1 cellular context compared by ENCODE assay signal in genomic region chr9:105656131-105656921, GRCh38.
TF ChIP-seq lines count a peak whose summit lies in the region.

No MANE protein-coding gene starts in this region.

TF ChIP-seq in K562, 482 proteins besides CTCF, POLR2A, EP300 and RAD21 (continued from another document and continues in another):
- peak; percentile 48; the same call in 1 of the 2 replicates for TF ChIP-seq TFAP4 (CRISPR knock-in tag; IDR thresholded peaks at IDR 0.05; ENCODE audit: borderline replicate concordance)
- peak; percentile 50; the same call in 1 of the 2 replicates for TF ChIP-seq CTBP1 (IDR thresholded peaks at IDR 0.05; ENCODE audit: borderline replicate concordance)
- TF ChIP-seq CREB1 (IDR thresholded peaks at IDR 0.05): no peak
- TF ChIP-seq CREB1 (CRISPR knock-in tag; IDR thresholded peaks at IDR 0.05): peak; percentile 66
- no peak for TF ChIP-seq SMARCA5 (IDR thresholded peaks at IDR 0.05)
- TF ChIP-seq ZBTB7A (IDR thresholded peaks at IDR 0.05; ENCODE audit: borderline replicate concordance, control insufficient read depth, low read depth, low read length): peak; percentile 86
- peak; percentile 95 for TF ChIP-seq ZNF511 (CRISPR knock-in tag; IDR thresholded peaks at IDR 0.05)
- 0 out of 2 replicates have a peak, but pooled peaks have one; percentile 31 for TF ChIP-seq ZNF24 (IDR thresholded peaks at IDR 0.05)
- peak; percentile 94 for TF ChIP-seq ZFX (CRISPR knock-in tag; IDR thresholded peaks at IDR 0.05)
- TF ChIP-seq PHF20 (IDR thresholded peaks at IDR 0.05; ENCODE audit: partially characterized antibody): peak; percentile 35
- TF ChIP-seq ZNF77 (CRISPR knock-in tag; IDR thresholded peaks at IDR 0.05): no peak
- TF ChIP-seq GATAD2B (IDR thresholded peaks at IDR 0.05; ENCODE audit: borderline replicate concordance): peak; percentile 67
- no peak for TF ChIP-seq MCM7 (IDR thresholded peaks at IDR 0.05)
- TF ChIP-seq RBFOX2 (IDR thresholded peaks at IDR 0.05; ENCODE audit: low read depth, low read length): peak; percentile 85
- TF ChIP-seq NR1H2 (CRISPR knock-in tag; IDR thresholded peaks at IDR 0.05): 0 out of 2 replicates have a peak, but pooled peaks have one; percentile 32
- TF ChIP-seq STAT6 (CRISPR knock-in tag; IDR thresholded peaks at IDR 0.05): 0 out of 2 replicates have a peak, but pooled peaks have one; percentile 55
- no peak for TF ChIP-seq ZNF134 (CRISPR knock-in tag; conservative IDR thresholded peaks at IDR 0.05)
- TF ChIP-seq KLF13 (tag; IDR thresholded peaks at IDR 0.05; ENCODE audit: borderline replicate concordance, low read depth): 0 out of 2 replicates have a peak, but pooled peaks have one; percentile 18
- no peak for TF ChIP-seq ATF1 (CRISPR knock-in tag; IDR thresholded peaks at IDR 0.05)
- TF ChIP-seq ATF1 (tag; IDR thresholded peaks at IDR 0.05): peak; percentile 64
- TF ChIP-seq CCNT2 (IDR thresholded peaks at IDR 0.05; ENCODE audit: borderline replicate concordance, extremely low read depth, insufficient read length, low read depth, low read length): peak; percentile 52
- peak in 1 of 2 experiments; percentile 64; a peak in 1 of 4 replicates for TF ChIP-seq FOXA3 (CRISPR knock-in tag; conservative IDR thresholded peaks at IDR 0.05 in 1 of 2, IDR thresholded peaks at IDR 0.05 in 1 of 2)
- peak; percentile 51; the same call in 1 of the 2 replicates for TF ChIP-seq CGGBP1 (CRISPR knock-in tag; IDR thresholded peaks at IDR 0.05)
- peak; percentile 54 for TF ChIP-seq SMAD4 (CRISPR knock-in tag; conservative IDR thresholded peaks at IDR 0.05)
- peak; percentile 59; the same call in 1 of the 2 replicates for TF ChIP-seq GABPB1 (CRISPR knock-in tag; IDR thresholded peaks at IDR 0.05)
- peak; percentile 83 for TF ChIP-seq HNRNPLL (IDR thresholded peaks at IDR 0.05; ENCODE audit: low read depth, low read length, poor library complexity, severe bottlenecking)
- TF ChIP-seq RBM14 (IDR thresholded peaks at IDR 0.05; ENCODE audit: borderline replicate concordance, insufficient read depth, low read depth, low read length): 0 out of 2 replicates have a peak, but pooled peaks have one; percentile 54
- TF ChIP-seq THRAP3 (IDR thresholded peaks at IDR 0.05; ENCODE audit: borderline replicate concordance): no peak
- TF ChIP-seq ZSCAN32 (CRISPR knock-in tag; IDR thresholded peaks at IDR 0.05): no peak
- no peak for TF ChIP-seq ESRRB (CRISPR knock-in tag; IDR thresholded peaks at IDR 0.05; ENCODE audit: borderline replicate concordance)
- TF ChIP-seq E2F6 (IDR thresholded peaks at IDR 0.05; ENCODE audit: borderline replicate concordance in 1 of 2, extremely low read depth in 1 of 2, insufficient read depth in 1 of 2, insufficient read length in 1 of 2, low read depth in 1 of 2, low read length in 1 of 2, poor library complexity in 1 of 2, severe bottlenecking in 1 of 2): peak; percentile 95 to 99
- TF ChIP-seq CEBPB (tag; IDR thresholded peaks at IDR 0.05): no peak
- 0 out of 2 replicates have a peak, but pooled peaks have one; percentile 58 for TF ChIP-seq FOXP4 (CRISPR knock-in tag; IDR thresholded peaks at IDR 0.05; ENCODE audit: borderline replicate concordance)
- TF ChIP-seq ZNF75A (CRISPR knock-in tag; IDR thresholded peaks at IDR 0.05): no peak
- peak; percentile 42; the same call in 1 of the 2 replicates for TF ChIP-seq KDM2B (CRISPR knock-in tag; IDR thresholded peaks at IDR 0.05)
- no peak for TF ChIP-seq NR4A1 (CRISPR knock-in tag; IDR thresholded peaks at IDR 0.05)
- 0 out of 2 replicates have a peak, but pooled peaks have one; percentile 64 for TF ChIP-seq NR4A1 (tag; IDR thresholded peaks at IDR 0.05)
- peak in 1 of 2 experiments; percentile 24; a peak in 1 of 4 replicates for TF ChIP-seq MNT (conservative IDR thresholded peaks at IDR 0.05)
- 0 out of 2 replicates have a peak, but pooled peaks have one; percentile 34 for TF ChIP-seq ZNF282 (CRISPR knock-in tag; IDR thresholded peaks at IDR 0.05)
- TF ChIP-seq GABPA (tag; conservative IDR thresholded peaks at IDR 0.05; ENCODE audit: low read depth): no peak
- TF ChIP-seq ZC3H8 (IDR thresholded peaks at IDR 0.05): no peak
- TF ChIP-seq LCOR (CRISPR knock-in tag; IDR thresholded peaks at IDR 0.05): peak; percentile 76; the same call in 1 of the 2 replicates
- TF ChIP-seq ZNF449 (CRISPR knock-in tag; IDR thresholded peaks at IDR 0.05): no peak
- no peak for TF ChIP-seq ZNF644 (tag; IDR thresholded peaks at IDR 0.05; ENCODE audit: low read depth)
- no peak for TF ChIP-seq ZNF609 (CRISPR knock-in tag; IDR thresholded peaks at IDR 0.05; ENCODE audit: borderline replicate concordance)
- TF ChIP-seq ZNF696 (CRISPR knock-in tag; conservative IDR thresholded peaks at IDR 0.05): no peak
- TF ChIP-seq CBX1 (IDR thresholded peaks at IDR 0.05; ENCODE audit: low read depth): peak; percentile 61; the same call in 1 of the 2 replicates
- TF ChIP-seq FOXK2 (conservative IDR thresholded peaks at IDR 0.05 in 1 of 2, IDR thresholded peaks at IDR 0.05 in 1 of 2; ENCODE audit: low read depth in 2 of 2): no peak
- TF ChIP-seq ZBTB33 (CRISPR knock-in tag; IDR thresholded peaks at IDR 0.05): peak; percentile 83
- TF ChIP-seq MAFF (IDR thresholded peaks at IDR 0.05; ENCODE audit: low read length): no peak
